In genomic region chr20:31700747-31701146, GRCh38 we compare ENCODE assay signal across 9 cellular contexts. TPM values are rescaled to one million over a fixed set of nuclear protein-coding genes. Genes with fewer than 3 reads are reported as not detected.
DNase-seq lines count a peak whose midpoint lies in the region; ATAC-seq and TF ChIP-seq lines count a peak whose summit lies in the region.
"Had no signal": no experiment of that assay in that cellular context is flagged by ENCODE, and none has a peak within 500 bp of the region (broad histone marks: within the 10 kb centered on the region; RNA-seq: fewer than 3 reads in every experiment).

No MANE protein-coding gene starts in this region.

- peaks cover 50% of the 10 kb centered on the region for H3K4me1 Mint-ChIP-seq in brain

- DNase-seq in activated naive CD4-positive, alpha-beta T cell treated with anti-CD3 and anti-CD28 coated beads, Interleukin-2, amount 50 U/mL, for 72 hours (ENCODE audit: low spot score in 2 of 2), result no peak
- no peak for DNase-seq in activated naive CD4-positive, alpha-beta T cell treated with Interleukin-2 at 50 U/mL for 16 hours
- DNase-seq in myocyte (ENCODE audit: low read depth), result peak; percentile 53
- DNase-seq in upper lobe of right lung, result no peak
- DNase-seq in HCEC 1CT, result no peak
- no peak for DNase-seq in middle frontal gyrus (ENCODE audit: extremely low spot score, low spot score)
- DNase-seq: ovary had no signal

- peaks cover 0 to 16% of the 10 kb centered on the region in 2 donors for H3K9me3 Mint-ChIP-seq in activated naive CD4-positive, alpha-beta T cell treated with anti-CD3 and anti-CD28 coated beads, Interleukin-2, amount 50 U/mL, for 72 hours
- peaks cover 0 to 2% (median 0%) of the 10 kb centered on the region in 5 experiments for H3K9me3 Mint-ChIP-seq in brain

- H3K36me3 ChIP-seq in upper lobe of right lung, result peaks cover 27% of the 10 kb centered on the region
- H3K36me3 ChIP-seq: ovary had no signal

- H3K27ac ChIP-seq in upper lobe of right lung, result peak overlapping the region; percentile 78
- H3K27ac ChIP-seq: ovary had no signal

- H3K9me3 ChIP-seq in upper lobe of right lung, result no peaks in the 10 kb centered on the region
- H3K9me3 ChIP-seq: ovary had no signal

- peaks cover 78% of the 10 kb centered on the region for H3K4me1 ChIP-seq in upper lobe of right lung

- no peak overlapping the region for H3K4me3 Mint-ChIP-seq in brain

- intact Hi-C loops in upper lobe of right lung (cut with DNase I), result no loop called here

- peak overlapping the region; percentile 70 to 72 for H3K27ac Mint-ChIP-seq in activated naive CD4-positive, alpha-beta T cell treated with anti-CD3 and anti-CD28 coated beads, Interleukin-2, amount 50 U/mL, for 72 hours
- H3K27ac Mint-ChIP-seq in brain, result peak overlapping the region in 3 of 5 experiments; percentile 39 to 98 (median 98)

- H3K27me3 Mint-ChIP-seq in brain, result no peaks in the 10 kb centered on the region

- no peaks in the 10 kb centered on the region for H3K27me3 ChIP-seq in upper lobe of right lung
- H3K27me3 ChIP-seq: ovary had no signal

- H3K4me3 ChIP-seq in upper lobe of right lung, result no peak overlapping the region
- H3K4me3 ChIP-seq: ovary had no signal

- TF ChIP-seq CTCF in brain (conservative IDR thresholded peaks at IDR 0.05) (no peak), upper lobe of right lung (IDR thresholded peaks at IDR 0.05) (no peak)

- no peak for ATAC-seq in activated naive CD4-positive, alpha-beta T cell treated with anti-CD3 and anti-CD28 coated beads, Interleukin-2, amount 50 U/mL, for 72 hours
- ATAC-seq in upper lobe of right lung (no peak), SK-N-SH treated with all-trans-retinoic acid at 6 μM for 48 hours (no peak)

- H3K36me3 Mint-ChIP-seq in activated naive CD4-positive, alpha-beta T cell treated with anti-CD3 and anti-CD28 coated beads, Interleukin-2, amount 50 U/mL, for 72 hours, result peaks cover 23 to 57% of the 10 kb centered on the region in 2 donors
- H3K36me3 Mint-ChIP-seq in brain, result peaks cover 56% of the 10 kb centered on the region

TF ChIP-seq in SK-N-SH treated with all-trans-retinoic acid at 6 μM for 48 hours, 23 proteins besides CTCF, POLR2A, EP300 and RAD21 (continues in another document):
- TF ChIP-seq OSR1 (CRISPR knock-in tag; IDR thresholded peaks at IDR 0.05), result no peak
- no peak for TF ChIP-seq BACH2 (CRISPR knock-in tag; IDR thresholded peaks at IDR 0.05; ENCODE audit: borderline replicate concordance)
- TF ChIP-seq PATZ1 (CRISPR knock-in tag; IDR thresholded peaks at IDR 0.05; ENCODE audit: borderline replicate concordance), result no peak
- no peak for TF ChIP-seq CREB5 (CRISPR knock-in tag; IDR thresholded peaks at IDR 0.05; ENCODE audit: low read depth)
- no peak for TF ChIP-seq CSRNP3 (CRISPR knock-in tag; IDR thresholded peaks at IDR 0.05)
- no peak for TF ChIP-seq CSDC2 (CRISPR knock-in tag; IDR thresholded peaks at IDR 0.05)
- TF ChIP-seq ZNF565 (CRISPR knock-in tag; conservative IDR thresholded peaks at IDR 0.05; ENCODE audit: low read depth), result no peak
- no peak for TF ChIP-seq GLIS3 (CRISPR knock-in tag; IDR thresholded peaks at IDR 0.05)
- no peak for TF ChIP-seq POU6F1 (CRISPR knock-in tag; IDR thresholded peaks at IDR 0.05; ENCODE audit: borderline replicate concordance, low read depth)
- no peak for TF ChIP-seq ZNF70 (CRISPR knock-in tag; IDR thresholded peaks at IDR 0.05)
- TF ChIP-seq ZNF8 (CRISPR knock-in tag; IDR thresholded peaks at IDR 0.05), result no peak
- TF ChIP-seq TCF4 (CRISPR knock-in tag; IDR thresholded peaks at IDR 0.05; ENCODE audit: borderline replicate concordance), result no peak
- TF ChIP-seq ESRRG (CRISPR knock-in tag; IDR thresholded peaks at IDR 0.05), result no peak
- no peak for TF ChIP-seq ZFP3 (CRISPR knock-in tag; IDR thresholded peaks at IDR 0.05)
- TF ChIP-seq TOX (CRISPR knock-in tag; IDR thresholded peaks at IDR 0.05; ENCODE audit: borderline replicate concordance), result no peak
- no peak for TF ChIP-seq RARB (CRISPR knock-in tag; IDR thresholded peaks at IDR 0.05)

RNA-seq across cellular contexts. Expression of gene BCL2L1, which starts 21.9 kb away (rescaled TPM):
- 100 to 1,000 TPM in 1 of 2 donors, 10 to 100 TPM in 1; 86.6 to 143 TPM for total RNA-seq in activated naive CD4-positive, alpha-beta T cell treated with anti-CD3 and anti-CD28 coated beads, Interleukin-2, amount 50 U/mL, for 72 hours
- 184 TPM for polyA plus RNA-seq in brain (ENCODE audit: insufficient read depth, low read depth, low replicate concordance)
- total RNA-seq in myocyte, result 172 and 239 TPM in 2 replicates
- polyA plus RNA-seq in myocyte (2012), result 181 TPM
- total RNA-seq in upper lobe of right lung, result 174 TPM

RNA-seq across cellular contexts. Expression of gene TPX2, which starts 38.3 kb away (rescaled TPM):
- total RNA-seq in activated naive CD4-positive, alpha-beta T cell treated with anti-CD3 and anti-CD28 coated beads, Interleukin-2, amount 50 U/mL, for 72 hours, result 100 to 1,000 TPM; 123 to 215 TPM
- polyA plus RNA-seq in brain (ENCODE audit: insufficient read depth, low read depth, low replicate concordance), result 150 TPM
- 7.0 and 10.5 TPM in 2 replicates for total RNA-seq in myocyte
- 1.8 TPM for polyA plus RNA-seq in myocyte (2012)
- total RNA-seq in upper lobe of right lung, result 1.6 TPM

Comparison
In these comparisons a context has a peak if more than half of its experiments do, and no peak if none do; other contexts are left out.
1. RNA of gene TPX2, which starts 38.3 kb away (total RNA-seq): 123 to 215 TPM in activated naive CD4-positive, alpha-beta T cell treated with anti-CD3 and anti-CD28 coated beads, Interleukin-2, amount 50 U/mL, for 72 hours; 7.0 to 10.5 TPM in myocyte and 1.6 TPM in upper lobe of right lung (single experiment); every median in the first group is over 10 times any median in the second.